Comparison of ENCODE assay signal across 19 cellular contexts in the genomic region with DNA sequence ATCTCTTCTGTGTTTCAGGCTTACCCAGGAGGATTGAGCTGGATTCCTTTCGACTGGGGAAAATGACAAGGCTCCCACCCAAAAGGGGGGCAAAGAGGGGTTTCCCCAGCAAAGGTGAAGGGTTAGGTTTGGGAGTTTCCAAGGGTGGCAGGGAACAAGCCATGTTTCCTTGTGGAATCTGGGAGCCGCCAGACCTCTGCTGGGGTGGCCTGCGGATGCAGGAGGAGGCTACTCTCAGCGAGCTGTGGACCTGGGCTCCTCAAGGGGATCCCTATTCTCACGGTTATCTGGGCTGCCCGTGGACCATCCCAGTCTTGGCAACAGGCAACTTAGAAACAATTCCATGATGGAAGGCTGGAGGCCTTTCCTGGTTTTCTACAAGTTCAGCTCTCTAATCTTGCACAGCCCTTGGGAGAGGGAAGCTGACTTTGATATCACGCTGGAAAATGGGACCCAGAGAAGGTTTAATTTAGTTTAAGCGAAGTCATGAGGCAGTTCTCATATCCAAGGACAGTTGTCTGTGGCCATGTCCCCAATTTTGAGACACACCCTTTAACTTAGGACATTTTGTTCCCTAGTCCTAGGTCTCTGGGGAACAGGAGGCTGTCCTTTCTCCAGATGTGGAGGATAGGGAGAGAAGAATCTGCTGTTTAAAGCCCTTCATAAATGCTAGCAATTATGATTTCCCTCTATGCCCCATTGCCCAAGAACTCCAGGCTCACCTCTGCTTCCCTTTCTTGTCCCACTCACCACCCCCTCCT. TPM values are rescaled to one million over a fixed set of nuclear protein-coding genes. Genes with fewer than 3 reads are reported as not detected.
DNase-seq lines count a peak whose midpoint lies in the region; ATAC-seq, FAIRE-seq and TF ChIP-seq lines count a peak whose summit lies in the region.
"Had no signal": no experiment of that assay in that cellular context is flagged by ENCODE, and none has a peak within 500 bp of the region (broad histone marks: within the 10 kb centered on the region; RNA-seq: fewer than 3 reads in every experiment).

No MANE protein-coding gene starts in this region.

- no peak overlapping the region for H3K27ac Mint-ChIP-seq in endodermal cell
- H3K27ac Mint-ChIP-seq: B cell; CD4-positive, alpha-beta T cell; HFFc6 had no signal

- no peak overlapping the region for H3K4me3 Mint-ChIP-seq in endodermal cell
- H3K4me3 Mint-ChIP-seq: B cell; CD4-positive, alpha-beta T cell; HFFc6 had no signal

- no peak overlapping the region for H3K9ac ChIP-seq in endodermal cell (ENCODE audit: extremely low read depth, low read length, poor library complexity, severe bottlenecking)

- peaks cover 7% of the 10 kb centered on the region for H3K9me3 Mint-ChIP-seq in endodermal cell
- H3K9me3 Mint-ChIP-seq: CD4-positive, alpha-beta T cell had no signal

- peaks cover 11% of the 10 kb centered on the region for H3K4me1 Mint-ChIP-seq in endodermal cell
- H3K4me1 Mint-ChIP-seq: B cell had no signal

- DNase-seq in left ventricle myocardium inferior (no peak), cardiac septum (ENCODE audit: low spot score) (no peak), endodermal cell (peak; percentile 13), gastrocnemius medialis (no peak), GF-D8 (lab: John Stamatoyannopoulos, UW) (no peak), cerebellum (ENCODE audit: low spot score) (no peak), pancreas (no peak)
- DNase-seq: C1 segment of cervical spinal cord; Calu3; CD4-positive, alpha-beta T cell; DMS 273 treated with DMSO at 0.1 percent for 48 hours; HCEC 1CT; HFFc6 had no signal

- no peaks in the 10 kb centered on the region for H3K36me3 Mint-ChIP-seq in endodermal cell (ENCODE audit: low read depth)

- FAIRE-seq in pancreas (lab: Jason Lieb, UNC): no peak
- FAIRE-seq: GM12878, GM18507 had no signal

- in situ Hi-C loops in gastrocnemius medialis (cut with MboI; ENCODE audit: low sequenced_read_pairs in 4 of 4): no loop called here

- TF ChIP-seq CTCF in left ventricle myocardium inferior (IDR thresholded peaks at IDR 0.05; ENCODE audit: borderline replicate concordance): no peak
- no peak for TF ChIP-seq CTCF in endodermal cell (conservative IDR thresholded peaks at IDR 0.05)
- TF ChIP-seq CTCF in gastrocnemius medialis (IDR thresholded peaks at IDR 0.05 in 4 of 5, conservative IDR thresholded peaks at IDR 0.05 in 1 of 5): no peak
- TF ChIP-seq CTCF in pancreas (IDR thresholded peaks at IDR 0.05): no peak

- intact Hi-C loops in left ventricle myocardium inferior (cut with micrococcal nuclease): no loop called here
- intact Hi-C loops in cardiac septum (cut with DNase I): no loop called here
- intact Hi-C loops in gastrocnemius medialis (cut with DNase I; ENCODE audit: low total_unique reads): no loop called here
- intact Hi-C loops in pancreas (cut with DNase I): no loop called here

- WGBS in endodermal cell (ENCODE audit: insufficient coverage in 1 of 2, insufficient read length in 1 of 2), 2 experiments: 88 to 96% methylated on average over 7 to 8 of the region's 8 CpGs
- 80 to 85% methylated on average over 8 of the region's 8 CpGs for WGBS in pancreas, 2 donors

- H3K9me3 ChIP-seq in left ventricle myocardium inferior (replicated peaks) (peaks cover 6% of the 10 kb centered on the region), endodermal cell (ENCODE audit: control insufficient read depth, low read length) (no peaks in the 10 kb centered on the region), gastrocnemius medialis (no peaks in the 10 kb centered on the region), pancreas (no peaks in the 10 kb centered on the region)

- ATAC-seq in gastrocnemius medialis (peak; percentile 12 to 67), pancreas (no peak)
- ATAC-seq: GM12878 had no signal

- no peak for TF ChIP-seq POLR2A in gastrocnemius medialis (IDR thresholded peaks at IDR 0.05)

- H3K4me1 ChIP-seq in left ventricle myocardium inferior (peaks cover 31% of the 10 kb centered on the region), endodermal cell (ENCODE audit: control insufficient read depth, insufficient read depth, low read length) (no peaks in the 10 kb centered on the region), gastrocnemius medialis (peaks cover 9 to 44% of the 10 kb centered on the region in 2 donors), pancreas (peaks cover 0 to 3% (median 0%) of the 10 kb centered on the region in 3 donors)

- no peaks in the 10 kb centered on the region for H3K36me3 ChIP-seq in left ventricle myocardium inferior
- H3K36me3 ChIP-seq in endodermal cell (ENCODE audit: control insufficient read depth, insufficient read depth, low read length): no peaks in the 10 kb centered on the region
- H3K36me3 ChIP-seq in gastrocnemius medialis: no peaks in the 10 kb centered on the region
- H3K36me3 ChIP-seq in pancreas: no peaks in the 10 kb centered on the region

- H3K27me3 Mint-ChIP-seq in endodermal cell (ENCODE audit: insufficient read depth): peaks cover 14% of the 10 kb centered on the region

- H3K27ac ChIP-seq in left ventricle myocardium inferior (replicated peaks) (peak overlapping the region; percentile 77), endodermal cell (ENCODE audit: low read depth, low read length) (no peak overlapping the region), gastrocnemius medialis (peak overlapping the region; percentile 58 to 76 (median 69)), pancreas (no peak overlapping the region)

- H3K27me3 ChIP-seq in left ventricle myocardium inferior (ENCODE audit: low read depth): no peaks in the 10 kb centered on the region
- no peaks in the 10 kb centered on the region for H3K27me3 ChIP-seq in endodermal cell (ENCODE audit: control insufficient read depth, insufficient read depth, low read length, poor library complexity, severe bottlenecking)
- no peaks in the 10 kb centered on the region for H3K27me3 ChIP-seq in gastrocnemius medialis
- no peaks in the 10 kb centered on the region for H3K27me3 ChIP-seq in pancreas

- H3K4me3 ChIP-seq in left ventricle myocardium inferior (no peak overlapping the region), endodermal cell (ENCODE audit: low read length) (no peak overlapping the region), gastrocnemius medialis (no peak overlapping the region), pancreas (no peak overlapping the region)
- H3K4me3 ChIP-seq: GM12878 had no signal

RNA-seq across cellular contexts. Expression of a gene that starts 24.7 kb away (rescaled TPM):
- 0.85 TPM for total RNA-seq in left ventricle myocardium inferior
- 0.78 TPM for total RNA-seq in cardiac septum
- total RNA-seq in endodermal cell: under 1 TPM; 0.04 to 0.20 TPM
- polyA plus RNA-seq in endodermal cell (2013, experiment 1 of 2): 1.4 TPM
- 1.2 TPM for polyA plus RNA-seq in endodermal cell (2013, experiment 2 of 2)
- total RNA-seq in gastrocnemius medialis: 1 to 10 TPM in 2 of 4 donors, under 1 TPM in 2; 0.92 to 1.9 (median 1.0) TPM
- 24.0 TPM for total RNA-seq in cerebellum
- total RNA-seq in pancreas: 1 to 10 TPM in 2 of 6 donors, under 1 TPM in 4; 0.32 to 1.2 (median 0.49) TPM
- polyA plus RNA-seq in pancreas: under 1 TPM; 0.54 to 0.68 TPM
- total RNA-seq: Calu3; CD4-positive, alpha-beta T cell; Daoy; H4; HFFc6; HT1080 had no signal

Comparison
In these comparisons a context has a peak if more than half of its experiments do, and no peak if none do; other contexts are left out.
1. H3K27ac ChIP-seq: peak in left ventricle myocardium inferior (single experiment) and gastrocnemius medialis (4 of 4); none in endodermal cell (single experiment) and pancreas (0 of 4).
2. ATAC-seq: peak in gastrocnemius medialis (2 of 2); none in pancreas (0 of 4).